In the genomic region with DNA sequence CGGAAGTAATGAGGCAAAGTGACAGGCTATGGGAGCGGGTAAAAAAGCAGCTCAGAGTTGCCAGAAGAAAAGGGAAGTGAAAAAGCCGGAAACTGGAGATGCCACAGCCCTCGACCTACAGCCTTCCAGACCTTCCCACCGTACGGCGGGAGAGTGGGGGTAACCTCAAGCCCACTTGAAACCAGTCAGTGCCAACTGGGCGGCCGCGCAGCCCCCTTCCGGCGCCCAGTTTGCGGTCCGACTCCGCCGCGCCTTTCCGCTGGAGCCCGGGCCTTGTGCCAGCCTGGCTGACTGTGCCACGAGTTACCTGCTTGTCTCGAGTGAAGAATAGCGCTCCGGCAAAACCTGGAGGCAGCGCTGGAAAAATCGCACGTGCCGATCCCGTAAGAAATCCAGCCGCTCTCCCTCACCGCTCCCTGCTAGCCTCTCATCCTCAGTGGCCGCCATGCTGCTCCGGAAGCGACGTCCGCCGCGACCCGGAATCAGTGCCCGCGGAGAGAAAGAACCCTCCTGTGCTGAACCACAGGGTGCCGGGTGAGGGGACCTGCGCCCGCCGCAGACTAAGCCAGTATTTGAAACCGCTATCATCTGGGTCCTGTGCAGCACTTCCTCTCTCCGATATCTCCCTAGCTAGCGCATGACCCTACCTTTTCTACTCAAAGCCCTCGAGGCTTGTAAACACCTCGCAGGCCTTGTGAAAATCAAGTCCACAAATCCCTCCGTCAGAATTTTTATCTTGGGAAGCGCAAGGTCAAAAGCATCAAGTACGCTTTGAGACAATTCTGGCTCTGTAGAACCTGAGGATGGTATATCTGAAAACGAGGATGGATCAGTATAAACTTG, we compare ENCODE assay signal across 1 cellular context.
TF ChIP-seq lines count a peak whose summit lies in the region.

A gene (minus strand): TSS at position 473 of the 843 bp plus-strand sequence. CDS start 26 bp downstream, at position 447.

TF ChIP-seq in HEK293, 187 proteins besides CTCF, POLR2A, EP300 and RAD21 (continued from another document):
- TF ChIP-seq, protein P1, sequence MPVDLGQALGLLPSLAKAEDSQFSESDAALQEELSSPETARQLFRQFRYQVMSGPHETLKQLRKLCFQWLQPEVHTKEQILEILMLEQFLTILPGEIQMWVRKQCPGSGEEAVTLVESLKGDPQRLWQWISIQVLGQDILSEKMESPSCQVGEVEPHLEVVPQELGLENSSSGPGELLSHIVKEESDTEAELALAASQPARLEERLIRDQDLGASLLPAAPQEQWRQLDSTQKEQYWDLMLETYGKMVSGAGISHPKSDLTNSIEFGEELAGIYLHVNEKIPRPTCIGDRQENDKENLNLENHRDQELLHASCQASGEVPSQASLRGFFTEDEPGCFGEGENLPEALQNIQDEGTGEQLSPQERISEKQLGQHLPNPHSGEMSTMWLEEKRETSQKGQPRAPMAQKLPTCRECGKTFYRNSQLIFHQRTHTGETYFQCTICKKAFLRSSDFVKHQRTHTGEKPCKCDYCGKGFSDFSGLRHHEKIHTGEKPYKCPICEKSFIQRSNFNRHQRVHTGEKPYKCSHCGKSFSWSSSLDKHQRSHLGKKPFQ (tag by site-specific recombination; IDR thresholded peaks at IDR 0.05), result peak; percentile 33; the same call in 1 of the 2 replicates
- no peak for TF ChIP-seq ZNF510 (tag by site-specific recombination; IDR thresholded peaks at IDR 0.05; ENCODE audit: insufficient replicate concordance)
- no peak; the same call in none of the 2 replicates for TF ChIP-seq ZEB2 (tag by site-specific recombination; IDR thresholded peaks at IDR 0.05)
- peak; percentile 77 for TF ChIP-seq ZNF423 (tag by site-specific recombination; IDR thresholded peaks at IDR 0.05)
- 0 out of 2 replicates have a peak, but pooled peaks have one; percentile 18 for TF ChIP-seq ZFP69B (tag by site-specific recombination; IDR thresholded peaks at IDR 0.05)
- TF ChIP-seq ZNF654 (tag by site-specific recombination; IDR thresholded peaks at IDR 0.05; ENCODE audit: low read depth), result no peak
- TF ChIP-seq ZNF138 (tag by site-specific recombination; IDR thresholded peaks at IDR 0.05; ENCODE audit: borderline replicate concordance), result no peak
- TF ChIP-seq, protein P2, sequence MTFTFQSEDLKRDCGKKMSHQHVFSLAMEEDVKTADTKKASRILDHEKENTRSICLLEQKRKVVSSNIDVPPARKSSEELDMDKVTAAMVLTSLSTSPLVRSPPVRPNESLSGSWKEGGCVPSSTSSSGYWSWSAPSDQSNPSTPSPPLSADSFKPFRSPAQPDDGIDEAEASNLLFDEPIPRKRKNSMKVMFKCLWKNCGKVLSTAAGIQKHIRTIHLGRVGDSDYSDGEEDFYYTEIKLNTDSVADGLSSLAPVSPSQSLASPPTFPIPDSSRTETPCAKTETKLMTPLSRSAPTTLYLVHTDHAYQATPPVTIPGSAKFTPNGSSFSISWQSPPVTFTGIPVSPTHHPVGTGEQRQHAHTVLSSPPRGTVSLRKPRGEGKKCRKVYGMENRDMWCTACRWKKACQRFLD (tag by site-specific recombination; IDR thresholded peaks at IDR 0.05), result no peak
- no peak for TF ChIP-seq ZNF292 (tag by site-specific recombination; IDR thresholded peaks at IDR 0.05; ENCODE audit: borderline replicate concordance, low read depth)
- no peak for TF ChIP-seq ZNF585B (tag by site-specific recombination; IDR thresholded peaks at IDR 0.05)
- TF ChIP-seq ZBTB21 (tag by site-specific recombination; IDR thresholded peaks at IDR 0.05), result peak; percentile 31
- TF ChIP-seq ZNF548 (tag by site-specific recombination; IDR thresholded peaks at IDR 0.05), result no peak
- TF ChIP-seq, protein P3, sequence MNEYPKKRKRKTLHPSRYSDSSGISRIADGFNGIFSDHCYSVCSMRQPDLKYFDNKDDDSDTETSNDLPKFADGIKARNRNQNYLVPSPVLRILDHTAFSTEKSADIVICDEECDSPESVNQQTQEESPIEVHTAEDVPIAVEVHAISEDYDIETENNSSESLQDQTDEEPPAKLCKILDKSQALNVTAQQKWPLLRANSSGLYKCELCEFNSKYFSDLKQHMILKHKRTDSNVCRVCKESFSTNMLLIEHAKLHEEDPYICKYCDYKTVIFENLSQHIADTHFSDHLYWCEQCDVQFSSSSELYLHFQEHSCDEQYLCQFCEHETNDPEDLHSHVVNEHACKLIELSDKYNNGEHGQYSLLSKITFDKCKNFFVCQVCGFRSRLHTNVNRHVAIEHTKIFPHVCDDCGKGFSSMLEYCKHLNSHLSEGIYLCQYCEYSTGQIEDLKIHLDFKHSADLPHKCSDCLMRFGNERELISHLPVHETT (tag by site-specific recombination; IDR thresholded peaks at IDR 0.05), result peak; percentile 77; the same call in 1 of the 2 replicates
- no peak for TF ChIP-seq ZNF830 (tag by site-specific recombination; IDR thresholded peaks at IDR 0.05; ENCODE audit: low read depth)
- peak; percentile 71; the same call in 1 of the 2 replicates for TF ChIP-seq ZNF843 (tag by site-specific recombination; IDR thresholded peaks at IDR 0.05)
- no peak for TF ChIP-seq ZNF248 (tag by site-specific recombination; IDR thresholded peaks at IDR 0.05)
- no peak; the same call in 1 of the 2 replicates for TF ChIP-seq REPIN1 (tag by site-specific recombination; IDR thresholded peaks at IDR 0.05; ENCODE audit: low read depth)
- TF ChIP-seq ZNF544 (tag by site-specific recombination; IDR thresholded peaks at IDR 0.05), result no peak
- TF ChIP-seq, protein P4, sequence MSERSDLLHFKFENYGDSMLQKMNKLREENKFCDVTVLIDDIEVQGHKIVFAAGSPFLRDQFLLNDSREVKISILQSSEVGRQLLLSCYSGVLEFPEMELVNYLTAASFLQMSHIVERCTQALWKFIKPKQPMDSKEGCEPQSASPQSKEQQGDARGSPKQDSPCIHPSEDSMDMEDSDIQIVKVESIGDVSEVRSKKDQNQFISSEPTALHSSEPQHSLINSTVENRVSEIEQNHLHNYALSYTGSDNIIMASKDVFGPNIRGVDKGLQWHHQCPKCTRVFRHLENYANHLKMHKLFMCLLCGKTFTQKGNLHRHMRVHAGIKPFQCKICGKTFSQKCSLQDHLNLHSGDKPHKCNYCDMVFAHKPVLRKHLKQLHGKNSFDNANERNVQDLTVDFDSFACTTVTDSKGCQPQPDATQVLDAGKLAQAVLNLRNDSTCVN (tag by site-specific recombination; optimal IDR thresholded peaks at IDR 0.05), result peak; percentile 70
- TF ChIP-seq KLF16 (tag by site-specific recombination; IDR thresholded peaks at IDR 0.05), result no peak
